Comparison of ENCODE assay signal across 21 cellular contexts in genomic region chr9:109456811-109457210, GRCh38. TPM values are rescaled to one million over a fixed set of nuclear protein-coding genes. Genes with fewer than 3 reads are reported as not detected.
DNase-seq lines count a peak whose midpoint lies in the region; ATAC-seq, FAIRE-seq and TF ChIP-seq lines count a peak whose summit lies in the region.
"Had no signal": no experiment of that assay in that cellular context is flagged by ENCODE, and none has a peak within 500 bp of the region (broad histone marks: within the 10 kb centered on the region; RNA-seq: fewer than 3 reads in every experiment).

No MANE protein-coding gene starts in this region.

- H4K5ac ChIP-seq in H9 (ENCODE audit: insufficient read length, low read depth, low read length) (no peak overlapping the region), mesendoderm (ENCODE audit: low read length) (no peak overlapping the region)

- H2AFZ ChIP-seq in H9 (ENCODE audit: low read length) (no peak overlapping the region), astrocyte (ENCODE audit: low read depth, low read length) (no peak overlapping the region)

- H3K36me3 Mint-ChIP-seq in H9 (ENCODE audit: insufficient read depth in 1 of 3, low read depth in 3 of 3) (no peaks in the 10 kb centered on the region), astrocyte (ENCODE audit: low read depth, unreplicated experiment) (no peaks in the 10 kb centered on the region)
- H3K36me3 Mint-ChIP-seq: CD14-positive monocyte had no signal

- H3K4me3 ChIP-seq in astrocyte (ENCODE audit: insufficient read depth, low read depth, low read length) (no peak overlapping the region), mesendoderm (ENCODE audit: low read length) (no peak overlapping the region)
- H3K4me3 ChIP-seq: HAP-1 had no signal

- H3K4ac ChIP-seq in H9 (ENCODE audit: low read depth, low read length) = no peak overlapping the region
- no peak overlapping the region for H3K4ac ChIP-seq in mesendoderm (ENCODE audit: low read depth, low read length)

- H3T11ph ChIP-seq in H9 (ENCODE audit: low read length) = no peak overlapping the region

- H3K79me2 ChIP-seq in H9 (ENCODE audit: insufficient read depth, low read length) (no peaks in the 10 kb centered on the region), astrocyte (ENCODE audit: insufficient read depth, low read length) (no peaks in the 10 kb centered on the region), mesendoderm (ENCODE audit: control insufficient read depth, insufficient read depth, low read length) (no peaks in the 10 kb centered on the region)

- H2BK15ac ChIP-seq in H9 (ENCODE audit: low read depth, low read length) (no peak overlapping the region), mesendoderm (replicated peaks; ENCODE audit: low read depth) (no peak overlapping the region)

- H3K27ac Mint-ChIP-seq in H9 (no peak overlapping the region; a peak in 1 of 7 replicates), astrocyte (ENCODE audit: unreplicated experiment) (peak overlapping the region; percentile 50)
- H3K27ac Mint-ChIP-seq: CD14-positive monocyte, IgD-negative memory B cell had no signal

- no peaks in the 10 kb centered on the region for H3K79me1 ChIP-seq in H9 (ENCODE audit: insufficient read depth, low read depth, low read length, poor library complexity, severe bottlenecking)
- no peaks in the 10 kb centered on the region for H3K79me1 ChIP-seq in mesendoderm (ENCODE audit: low read length)

- H2BK5ac ChIP-seq in H9 (ENCODE audit: insufficient read length, low read length) = no peak overlapping the region
- H2BK5ac ChIP-seq in mesendoderm (ENCODE audit: low read length) = no peak overlapping the region

- no CpG with 5 or more reads among the region's 7 CpGs for WGBS in H9 (ENCODE audit: extremely low coverage, insufficient read length, low lambda C conversion rate)
- no CpG with 5 or more reads among the region's 7 CpGs for WGBS in mesendoderm (ENCODE audit: extremely low coverage, insufficient coverage, low lambda C conversion rate)

- H3K18ac ChIP-seq in H9 (ENCODE audit: insufficient read length, low read depth, low read length) (no peak overlapping the region), mesendoderm (ENCODE audit: low read length) (no peak overlapping the region)

- no peak overlapping the region for H3K23ac ChIP-seq in H9 (ENCODE audit: insufficient read length, low read depth, low read length)
- H3K23ac ChIP-seq in mesendoderm (ENCODE audit: low read length) = no peak overlapping the region

- H2BK120ac ChIP-seq in H9 (ENCODE audit: low read depth, low read length, poor library complexity, severe bottlenecking) (no peak overlapping the region), mesendoderm (ENCODE audit: low read depth, low read length) (no peak overlapping the region)

- no peak for DNase-seq in H9
- DNase-seq in astrocyte (ENCODE audit: low read depth) = no peak
- no peak for DNase-seq in mesendoderm
- DNase-seq in NCI-H2081 treated with DMSO at 0.1 percent for 48 hours (lab: John Stamatoyannopoulos, UW) = no peak
- no peak for DNase-seq in NCI-H146 treated with DMSO at 0.1 percent for 48 hours (lab: John Stamatoyannopoulos, UW; ENCODE audit: unreplicated experiment)
- DNase-seq in NCI-H226 = no peak
- DNase-seq: ACHN, DMS 273 treated with DMSO at 0.1 percent for 48 hours, GDM1, NCI-H1105, NCI-H1694 treated with DMSO at 0.1 percent for 48 hours, NCI-H2107, NCI-H510A treated with DMSO at 0.1 percent for 48 hours, NCI-H774, SHP77 had no signal

- H2AK5ac ChIP-seq in H9 (ENCODE audit: insufficient read length, low read length) (peak overlapping the region; percentile 36), mesendoderm (ENCODE audit: low read length) (no peak overlapping the region)

- FAIRE-seq in astrocyte (lab: Jason Lieb, UNC) = no peak

- H3K56ac ChIP-seq in H9 (ENCODE audit: insufficient read length, low read depth, low read length) (no peak overlapping the region), mesendoderm (ENCODE audit: low read length) (peak overlapping the region; percentile 34)

- H3K4me3 Mint-ChIP-seq in H9 (no peak overlapping the region), astrocyte (ENCODE audit: unreplicated experiment) (no peak overlapping the region)
- H3K4me3 Mint-ChIP-seq: IgD-negative memory B cell had no signal

- H3K4me2 ChIP-seq in H9 (ENCODE audit: insufficient read depth, insufficient read length, low read length) (no peak overlapping the region), astrocyte (ENCODE audit: low read length) (no peak overlapping the region), mesendoderm (ENCODE audit: low read length) (no peak overlapping the region)

- ATAC-seq in GM19328 (IDR thresholded peaks at IDR 0.05; ENCODE audit: unreplicated experiment) = no peak
- ATAC-seq: SK-N-SH treated with all-trans-retinoic acid at 6 μM for 48 hours had no signal

- H4K20me1 ChIP-seq in H9 (ENCODE audit: control insufficient read depth, insufficient read depth, insufficient read length) = no peaks in the 10 kb centered on the region
- H4K20me1 ChIP-seq in astrocyte (ENCODE audit: insufficient read depth, low read length) = no peaks in the 10 kb centered on the region

- no peak overlapping the region for H2BK12ac ChIP-seq in H9 (ENCODE audit: insufficient read length, low read depth, low read length)

- H3K27me3 ChIP-seq in H9 (ENCODE audit: insufficient read depth, low read length) (no peaks in the 10 kb centered on the region), astrocyte (ENCODE audit: insufficient read depth, low read length) (no peaks in the 10 kb centered on the region), mesendoderm (ENCODE audit: insufficient read depth, low read length, poor library complexity) (no peaks in the 10 kb centered on the region)

- H4K8ac ChIP-seq in H9 (replicated peaks; ENCODE audit: insufficient read length, low read depth, low read length) = no peak overlapping the region
- no peak overlapping the region for H4K8ac ChIP-seq in mesendoderm (ENCODE audit: low read depth, low read length)

- no peaks in the 10 kb centered on the region for H3K9me3 Mint-ChIP-seq in H9
- H3K9me3 Mint-ChIP-seq in astrocyte (ENCODE audit: unreplicated experiment) = no peaks in the 10 kb centered on the region

- TF ChIP-seq CTCF in H9 (conservative IDR thresholded peaks at IDR 0.05) (no peak), astrocyte (IDR thresholded peaks at IDR 0.05; ENCODE audit: insufficient read depth, low read depth, low read length) (no peak)

- H4K91ac ChIP-seq in H9 (ENCODE audit: insufficient read length, low read depth, low read length) = no peak overlapping the region

- H3K14ac ChIP-seq in H9 (ENCODE audit: insufficient read depth, low read length) = no peak overlapping the region

- H3K27me3 Mint-ChIP-seq in H9 (ENCODE audit: low read depth) (no peaks in the 10 kb centered on the region; the same call in 1 of the 2 replicates), astrocyte (ENCODE audit: low read depth, unreplicated experiment) (peaks cover 10% of the 10 kb centered on the region)

- H3K4me1 ChIP-seq in H9 (ENCODE audit: insufficient read depth, low read length) (peaks cover 2% of the 10 kb centered on the region; the same call in 1 of the 2 replicates), astrocyte (ENCODE audit: insufficient read depth, low read length) (no peaks in the 10 kb centered on the region), mesendoderm (ENCODE audit: control insufficient read depth, low read depth, low read length) (no peaks in the 10 kb centered on the region)

- no peaks in the 10 kb centered on the region for H3K23me2 ChIP-seq in H9 (ENCODE audit: insufficient read length, low read depth, low read length, poor library complexity, severe bottlenecking)

- no peak overlapping the region for H2BK20ac ChIP-seq in H9 (ENCODE audit: low read depth, low read length, poor library complexity, severe bottlenecking)

- H3K36me3 ChIP-seq in astrocyte (ENCODE audit: insufficient read depth, low read length) = no peaks in the 10 kb centered on the region
- no peaks in the 10 kb centered on the region for H3K36me3 ChIP-seq in mesendoderm (ENCODE audit: control insufficient read depth, insufficient read depth, low read length)
- H3K36me3 ChIP-seq: HAP-1 had no signal

- H3K9ac ChIP-seq in H9 (ENCODE audit: extremely low read depth, insufficient read length, low read length) (no peak overlapping the region), astrocyte (ENCODE audit: low read length) (no peak overlapping the region), mesendoderm (ENCODE audit: low read length) (no peak overlapping the region)

- H3K4me1 Mint-ChIP-seq in H9 (peaks cover 15 to 16% of the 10 kb centered on the region in 2 experiments), astrocyte (ENCODE audit: low read depth, unreplicated experiment) (peaks cover 12% of the 10 kb centered on the region)
- H3K4me1 Mint-ChIP-seq: CD14-positive monocyte had no signal

- H3K27ac ChIP-seq in H9 (ENCODE audit: insufficient read length, low read depth, low read length) = no peak overlapping the region
- H3K27ac ChIP-seq in astrocyte (ENCODE audit: low read depth, low read length) = no peak overlapping the region
- H3K27ac ChIP-seq in mesendoderm (ENCODE audit: low read depth, low read length) = no peak overlapping the region

- H3K9me3 ChIP-seq in H9 (ENCODE audit: control insufficient read depth, low read depth, low read length) = no peaks in the 10 kb centered on the region
- H3K9me3 ChIP-seq in astrocyte (ENCODE audit: insufficient read depth, low read depth, low read length) = no peaks in the 10 kb centered on the region
- H3K9me3 ChIP-seq: HAP-1 had no signal

RNA-seq across cellular contexts. Expression of gene PTPN3, which starts 41.3 kb away (rescaled TPM):
- total RNA-seq in H9 (2021) = 2.2 and 2.6 TPM in 2 replicates
- 0.79 and 1.1 TPM in 2 replicates for total RNA-seq in astrocyte
- 0.80 TPM for polyA plus RNA-seq in mesendoderm (2013, experiment 1 of 2)
- 0.91 TPM for polyA plus RNA-seq in mesendoderm (2013, experiment 2 of 2)
- total RNA-seq: OCI-LY7 had no signal
- polyA plus RNA-seq: CD14-positive monocyte, IgD-negative memory B cell had no signal
